In the genomic region with DNA sequence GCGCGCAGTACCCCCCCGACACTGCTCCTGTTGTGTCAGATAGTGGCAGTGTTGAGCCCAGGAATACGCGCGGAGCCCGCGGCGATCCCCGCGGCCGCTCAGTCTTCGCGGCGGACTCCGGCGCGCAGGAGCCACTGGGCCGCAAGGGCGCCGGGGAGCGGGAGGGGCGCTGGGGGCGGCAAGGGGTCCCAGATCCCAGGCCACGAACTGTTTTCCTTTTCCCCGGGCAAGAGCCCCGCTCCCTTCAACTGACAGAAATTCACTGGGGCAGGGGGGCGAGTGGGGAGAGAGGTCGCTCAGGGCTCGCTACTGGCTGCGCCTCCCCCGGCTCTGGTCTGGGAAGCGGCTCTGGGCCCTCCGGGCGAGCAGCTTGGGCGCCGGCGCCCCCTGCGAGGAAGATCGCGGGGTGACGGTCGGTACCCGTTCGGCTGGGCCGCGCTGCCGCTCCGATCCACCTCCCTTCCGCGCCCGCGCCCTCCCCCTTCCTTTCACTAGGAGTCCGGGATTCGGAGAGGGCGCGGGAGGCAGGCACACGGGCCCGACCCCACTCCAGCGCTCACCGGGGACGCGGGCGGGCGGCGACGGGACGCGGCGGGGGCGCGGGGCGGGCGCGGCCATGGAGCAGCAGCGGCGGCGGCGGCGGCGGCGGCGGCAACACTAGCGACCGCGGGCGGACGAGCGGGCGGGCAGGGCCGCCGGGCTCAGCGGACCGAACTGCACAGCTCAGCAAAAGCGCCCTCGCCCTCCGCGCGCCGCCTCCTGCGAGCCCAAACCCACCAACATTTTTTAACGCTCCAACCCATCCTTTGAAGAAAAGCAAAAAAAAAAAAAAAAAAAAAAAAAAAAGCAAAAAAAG, we compare ENCODE assay signal across 8 cellular contexts. TPM values are rescaled to one million over a fixed set of nuclear protein-coding genes. Genes with fewer than 3 reads are reported as not detected.
DNase-seq lines count a peak whose midpoint lies in the region; ATAC-seq and TF ChIP-seq lines count a peak whose summit lies in the region.

No MANE protein-coding gene starts in this region.

- intact Hi-C loops in natural killer cell (cut with micrococcal nuclease) = loop anchor here (1.0 kb wide), 1 partner anchor 533 kb away; no protein-coding TSS in a partner anchor

- H3F3A ChIP-seq in OCI-LY1 (ENCODE audit: insufficient read depth, low read length) = no peaks in the 10 kb centered on the region

- H3K4me2 ChIP-seq in OCI-LY1 (ENCODE audit: low read length) = peak overlapping the region; percentile 75

- H2AFZ ChIP-seq in OCI-LY1 (ENCODE audit: low read length) = no peak overlapping the region

- H3K4me1 ChIP-seq in HUES64 (ENCODE audit: insufficient read depth, low read length) (peaks cover 25% of the 10 kb centered on the region), OCI-LY1 (ENCODE audit: insufficient read depth, low read length, severe bottlenecking) (peaks cover 34% of the 10 kb centered on the region)

- peak overlapping the region in 1 of 2 donors; percentile 39 for H3K27ac Mint-ChIP-seq in natural killer cell

- TF ChIP-seq CTCF in OCI-LY1 (IDR thresholded peaks at IDR 0.05; ENCODE audit: low read length) (peak; percentile 65), fibroblast of mammary gland (conservative IDR thresholded peaks at IDR 0.05; ENCODE audit: control insufficient read depth, insufficient read depth, low read depth, low read length) (peak; percentile 52), natural killer cell (IDR thresholded peaks at IDR 0.05) (peak; percentile 66)

- H3K9me3 ChIP-seq in HUES64 (ENCODE audit: insufficient read depth, low read depth, low read length) (no peaks in the 10 kb centered on the region), OCI-LY1 (ENCODE audit: low read length) (no peaks in the 10 kb centered on the region)

- H3K79me2 ChIP-seq in OCI-LY1 (ENCODE audit: insufficient read depth, low read length) = no peaks in the 10 kb centered on the region

- no peak overlapping the region for H3K4me3 Mint-ChIP-seq in natural killer cell

- H3K9me2 ChIP-seq in OCI-LY1 (ENCODE audit: low read depth, low read length) = no peaks in the 10 kb centered on the region

- no peaks in the 10 kb centered on the region for H3K27me3 Mint-ChIP-seq in natural killer cell (ENCODE audit: low read depth in 2 of 2)

- ATAC-seq in GM21515 (IDR thresholded peaks at IDR 0.05; ENCODE audit: unreplicated experiment) (peak; percentile 86), natural killer cell (peak; percentile 85 to 94 (median 90))
- peak; percentile 87 for ATAC-seq in stimulated activated naive CD8-positive, alpha-beta T cell treated with anti-CD3 and anti-CD28 coated beads, Interleukin-15, Interleukin-2, amounts not matched to agents 100 U/mL and 50 U/mL, for 24 hours

- H3K36me3 ChIP-seq in HUES64 (ENCODE audit: insufficient read depth, low read length) (no peaks in the 10 kb centered on the region), OCI-LY1 (ENCODE audit: insufficient read depth, low read length) (no peaks in the 10 kb centered on the region)

- H3K9ac ChIP-seq in HUES64 (ENCODE audit: low read depth, low read length) (peak overlapping the region; percentile 74), OCI-LY1 (ENCODE audit: low read length) (peak overlapping the region; percentile 86)

- H3K9me3 Mint-ChIP-seq in natural killer cell = no peaks in the 10 kb centered on the region

- peaks cover 7 to 8% of the 10 kb centered on the region in 2 donors for H3K4me1 Mint-ChIP-seq in natural killer cell

- H3K27ac ChIP-seq in HUES64 (ENCODE audit: low read depth, low read length) (peak overlapping the region; percentile 75), OCI-LY1 (ENCODE audit: low read depth, low read length, poor library complexity, severe bottlenecking) (peak overlapping the region; percentile 58)

- peak overlapping the region; percentile 60 for H3K4me3 ChIP-seq in HUES64 (ENCODE audit: low read length)
- H3K4me3 ChIP-seq in OCI-LY1 (ENCODE audit: low read depth, low read length, poor library complexity, severe bottlenecking) = peak overlapping the region; percentile 89
- H3K4me3 ChIP-seq in fibroblast of mammary gland (ENCODE audit: control insufficient read depth, low read depth, low read length) = peak overlapping the region; percentile 65

- no peaks in the 10 kb centered on the region for H4K20me1 ChIP-seq in OCI-LY1 (ENCODE audit: insufficient read depth, low read length)

- WGBS in HUES64 = under 1% methylated on average over 100 of the region's 102 CpGs

- H3K36me3 Mint-ChIP-seq in natural killer cell = no peaks in the 10 kb centered on the region

- H3K27me3 ChIP-seq in HUES64 (ENCODE audit: insufficient read depth, low read length) = peaks cover 14% of the 10 kb centered on the region
- no peaks in the 10 kb centered on the region for H3K27me3 ChIP-seq in OCI-LY1 (ENCODE audit: insufficient read depth, low read length)

- peak; percentile 78 for DNase-seq in DMS153 treated with DMSO at 0.1 percent for 48 hours (lab: John Stamatoyannopoulos, UW; ENCODE audit: unreplicated experiment)
- peak; percentile 9 to 52 for DNase-seq in activated T-helper 1 cell treated with anti-CD3 and anti-CD28 coated beads, Interleukin-2, amount 50 U/mL, for 16 hours (ENCODE audit: low read depth in 1 of 2, low spot score in 1 of 2)
- peak; percentile 85 for DNase-seq in fibroblast of mammary gland (ENCODE audit: low read depth)
- DNase-seq in natural killer cell = peak; percentile 73
- peak; percentile 79 for DNase-seq in stimulated activated naive CD8-positive, alpha-beta T cell treated with anti-CD3 and anti-CD28 coated beads, Interleukin-15, Interleukin-2, amounts not matched to agents 100 U/mL and 50 U/mL, for 24 hours

RNA-seq across cellular contexts. Expression of a gene that starts 1.4 kb away (rescaled TPM):
- 3.0 TPM for polyA plus RNA-seq in HUES64 (2013, experiment 1 of 2)
- polyA plus RNA-seq in HUES64 (2013, experiment 2 of 2) = 3.9 TPM
- total RNA-seq in natural killer cell = 10 to 100 TPM; 36.0 to 46.6 (median 41.2) TPM

Comparison
In these comparisons a context has a peak if more than half of its experiments do, and no peak if none do; other contexts are left out.
1. Peak in every context shown above with its lines: DNase-seq, ATAC-seq, H3K4me3 ChIP-seq and H3K27ac ChIP-seq.
2. DNase-seq: peak in every context shown above with its lines; median percentile 85 in fibroblast of mammary gland; 79 in stimulated activated naive CD8-positive, alpha-beta T cell treated with anti-CD3 and anti-CD28 coated beads, Interleukin-15, Interleukin-2, amounts not matched to agents 100 U/mL and 50 U/mL, for 24 hours; 78 in DMS153 treated with DMSO at 0.1 percent for 48 hours; 73 in natural killer cell; 30 in activated T-helper 1 cell treated with anti-CD3 and anti-CD28 coated beads, Interleukin-2, amount 50 U/mL, for 16 hours.